8 cellular contexts compared by ENCODE assay signal in genomic region chr20:47317127-47317895, GRCh38. TPM values are rescaled to one million over a fixed set of nuclear protein-coding genes. Genes with fewer than 3 reads are reported as not detected.
DNase-seq lines count a peak whose midpoint lies in the region; ATAC-seq and TF ChIP-seq lines count a peak whose summit lies in the region.

No MANE protein-coding gene starts in this region.

- no peak overlapping the region for H3K9ac ChIP-seq in parathyroid adenoma

- H3K27ac Mint-ChIP-seq in activated naive CD4-positive, alpha-beta T cell treated with anti-CD3 and anti-CD28 coated beads for 36 hours = peak overlapping the region; percentile 88

- H3K4me3 ChIP-seq in SJCRH30 (no peak overlapping the region), parathyroid adenoma (ENCODE audit: low read depth, low read length) (no peak overlapping the region), tibial artery (peak overlapping the region; percentile 34 to 41)

- H3K9me3 ChIP-seq in SJCRH30 (replicated peaks) (no peaks in the 10 kb centered on the region), parathyroid adenoma (ENCODE audit: control insufficient read depth, low read length) (no peaks in the 10 kb centered on the region), tibial artery (no peaks in the 10 kb centered on the region)

- no peak overlapping the region for H2AFZ ChIP-seq in parathyroid adenoma

- ATAC-seq in GM19351 (IDR thresholded peaks at IDR 0.05; ENCODE audit: unreplicated experiment) (no peak), GM18498 (IDR thresholded peaks at IDR 0.05; ENCODE audit: unreplicated experiment) (no peak)

- H3K4me1 ChIP-seq in SJCRH30 (peaks cover 21% of the 10 kb centered on the region), parathyroid adenoma (peaks cover 49% of the 10 kb centered on the region), tibial artery (peaks cover 4 to 77% (median 67%) of the 10 kb centered on the region in 4 donors)

- H3K36me3 Mint-ChIP-seq in activated naive CD4-positive, alpha-beta T cell treated with anti-CD3 and anti-CD28 coated beads for 36 hours (ENCODE audit: low read depth) = peaks cover 5% of the 10 kb centered on the region

- H3K4me2 ChIP-seq in parathyroid adenoma (ENCODE audit: low read length) = no peak overlapping the region

- CTCF ChIA-PET in activated naive CD4-positive, alpha-beta T cell treated with anti-CD3 and anti-CD28 coated beads for 36 hours (lab: Charles Lee) = interaction anchor here (1.6 to 3.8 kb wide), 2 partner anchors 44 to 67 kb away, joined by 14 to 15 read pairs; no protein-coding TSS in a partner anchor

- peaks cover 59% of the 10 kb centered on the region for H3K79me2 ChIP-seq in parathyroid adenoma

- intact Hi-C loops in activated naive CD4-positive, alpha-beta T cell treated with anti-CD3 and anti-CD28 coated beads for 36 hours (cut with micrococcal nuclease) = loop anchor here (1.0 to 2.0 kb wide), 2 partner anchors 39 to 43 kb away; partner anchors contain the start of gene ZMYND8
- intact Hi-C loops in tibial artery (cut with DNase I; ENCODE audit: low total_unique reads) = loop anchor here (2.0 to 5.0 kb wide), 2 partner anchors 40 to 41 kb away; no protein-coding TSS in a partner anchor

- H3K36me3 ChIP-seq in SJCRH30 = peaks cover under 1% of the 10 kb centered on the region; the same call in 1 of the 2 replicates
- H3K36me3 ChIP-seq in parathyroid adenoma (ENCODE audit: control insufficient read depth, insufficient read depth, low read length) = no peaks in the 10 kb centered on the region
- no peaks in the 10 kb centered on the region for H3K36me3 ChIP-seq in tibial artery

- TF ChIP-seq CTCF in parathyroid adenoma (IDR thresholded peaks at IDR 0.05) = no peak
- peak in 1 of 2 experiments; percentile 43 for TF ChIP-seq CTCF in tibial artery (IDR thresholded peaks at IDR 0.05)

- no peak overlapping the region for H3K27ac ChIP-seq in SJCRH30
- H3K27ac ChIP-seq in parathyroid adenoma = peak overlapping the region; percentile 95
- H3K27ac ChIP-seq in tibial artery = peak overlapping the region; percentile 90 to 95

- peaks cover 74% of the 10 kb centered on the region for H3K4me1 Mint-ChIP-seq in activated naive CD4-positive, alpha-beta T cell treated with anti-CD3 and anti-CD28 coated beads for 36 hours (ENCODE audit: low read depth)

- H3K27me3 ChIP-seq in SJCRH30 (no peaks in the 10 kb centered on the region), parathyroid adenoma (ENCODE audit: control insufficient read depth, insufficient read depth, low read length) (no peaks in the 10 kb centered on the region), tibial artery (no peaks in the 10 kb centered on the region)

- no peaks in the 10 kb centered on the region for H3K9me3 Mint-ChIP-seq in activated naive CD4-positive, alpha-beta T cell treated with anti-CD3 and anti-CD28 coated beads for 36 hours

- H3K4me3 Mint-ChIP-seq in activated naive CD4-positive, alpha-beta T cell treated with anti-CD3 and anti-CD28 coated beads for 36 hours = peak overlapping the region; percentile 22

- peak; percentile 40 for DNase-seq in GOT3 (lab: John Stamatoyannopoulos, UW)
- DNase-seq in SJCRH30 = peak; percentile 19 to 42
- peak; percentile 79 for DNase-seq in activated naive CD4-positive, alpha-beta T cell treated with anti-CD3 and anti-CD28 coated beads for 36 hours
- DNase-seq in glomerular visceral epithelial cell (ENCODE audit: extremely low spot score) = peak; percentile 97
- peak; percentile 88 to 94 for DNase-seq in tibial artery

- H3K27me3 Mint-ChIP-seq in activated naive CD4-positive, alpha-beta T cell treated with anti-CD3 and anti-CD28 coated beads for 36 hours (ENCODE audit: low read depth) = no peaks in the 10 kb centered on the region

RNA-seq across cellular contexts. Expression of gene ZMYND8, which starts 39.2 kb away (rescaled TPM):
- total RNA-seq in SJCRH30 (2014; rRNA removed; shearing (Covaris generic)) = 45.4 and 45.8 TPM in 2 replicates
- 10 to 100 TPM; 30.3 to 33.0 TPM for total RNA-seq in activated naive CD4-positive, alpha-beta T cell treated with anti-CD3 and anti-CD28 coated beads for 36 hours

Comparison
In these comparisons a context has a peak if more than half of its experiments do, and no peak if none do; other contexts are left out.
1. DNase-seq: peak in every context shown above with its lines; median percentile 97 in glomerular visceral epithelial cell; 91 in tibial artery; 79 in activated naive CD4-positive, alpha-beta T cell treated with anti-CD3 and anti-CD28 coated beads for 36 hours; 40 in GOT3; 30 in SJCRH30.
2. H3K4me3 ChIP-seq: peak in tibial artery (2 of 2); none in SJCRH30 (single experiment) and parathyroid adenoma (single experiment).